Comparison of ENCODE assay signal across 8 cellular contexts in the genomic region with DNA sequence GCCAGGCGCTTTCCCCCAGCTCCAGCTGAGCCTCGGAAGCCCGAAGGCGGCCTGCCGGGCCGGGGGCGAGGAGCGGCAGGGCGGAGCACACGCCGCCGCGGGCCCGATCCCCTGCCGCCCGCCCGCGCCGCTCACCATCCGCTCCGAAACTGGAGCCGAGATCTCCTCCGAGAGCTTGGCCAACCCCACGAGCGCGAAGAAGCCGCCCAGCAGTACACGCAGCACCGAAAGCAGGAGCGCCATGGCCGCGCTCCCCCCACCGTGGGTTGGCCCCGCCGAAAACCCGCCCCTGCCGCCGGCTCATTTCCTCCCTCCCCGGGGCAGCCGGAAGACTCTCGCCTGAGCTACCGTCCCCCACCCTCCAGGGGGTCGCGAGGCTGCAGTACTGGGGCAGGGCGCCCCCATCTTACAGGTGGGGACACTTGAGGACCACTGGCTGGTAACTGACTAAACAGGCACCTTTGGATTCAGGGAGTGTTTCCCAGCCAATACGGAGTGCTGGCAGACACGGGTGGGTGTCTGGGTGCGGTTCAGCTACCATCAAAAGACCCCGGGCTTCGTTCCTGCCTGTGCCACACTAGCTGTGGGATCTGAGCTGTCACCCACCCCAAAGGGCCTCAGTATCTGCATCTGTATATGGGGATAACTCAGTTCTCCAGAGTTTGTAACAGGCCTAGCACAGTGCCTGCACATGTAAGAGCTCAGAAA. TPM values are rescaled to one million over a fixed set of nuclear protein-coding genes. Genes with fewer than 3 reads are reported as not detected.
A peak's percentile ranks its signal among the peaks of the same experiment; 100 is the strongest.
DNase-seq lines count a peak whose midpoint lies in the region; ATAC-seq and TF ChIP-seq lines count a peak whose summit lies in the region.

A gene (minus strand): TSS at position 285 of the 708 bp plus-strand sequence. CDS start 42 bp downstream, at position 243.

- H3K23ac ChIP-seq in IMR-90 (ENCODE audit: low read depth, low read length) = peak within 1 kb of the TSS; percentile 86

- peak within 1 kb of the TSS; percentile 86 for H4K5ac ChIP-seq in IMR-90 (ENCODE audit: low read depth, low read length)

- ATAC-seq in GM21515 (IDR thresholded peaks at IDR 0.05; ENCODE audit: unreplicated experiment) (peak; percentile 86), IMR-90 (ENCODE audit: low read depth) (peak; percentile 91), T-helper 17 cell (peak; percentile 97), right cardiac atrium (peak; percentile 93 to 94)

- dilution Hi-C loops in IMR-90 (cut with HindIII; ENCODE audit: low sequenced_read_pairs, unreplicated experiment) = no loop called here

- H3K4me1 ChIP-seq in IMR-90 (ENCODE audit: control insufficient read depth, insufficient read depth, low read length) (peaks cover 10% of the 10 kb centered on the region), right cardiac atrium (ENCODE audit: control insufficient read depth, insufficient read depth, low read length) (peaks cover 6% of the 10 kb centered on the region), uterus (peaks cover 7 to 9% of the 10 kb centered on the region in 2 donors)

- BruUV-seq in IMR-90 (replicated peaks; lab: Mats Ljungman, UMichigan) = no TSS peak

- WGBS in IMR-90 (ENCODE audit: extremely low coverage in 2 of 2, insufficient read length in 1 of 2), 2 experiments = 0% methylated on average over 16 of the region's 50 CpGs; no CpG with 5 or more reads in 1 of the 2 experiments
- WGBS in right cardiac atrium = under 1% methylated on average over 50 of the region's 50 CpGs

- H3K18ac ChIP-seq in IMR-90 (ENCODE audit: low read depth, low read length) = peak within 1 kb of the TSS; percentile 78

- TF ChIP-seq CTCF in IMR-90 (conservative IDR thresholded peaks at IDR 0.05; ENCODE audit: low read depth, low read length) = 0 out of 2 replicates have a peak, but pooled peaks have one; percentile 4
- TF ChIP-seq CTCF in uterus (IDR thresholded peaks at IDR 0.05) = no peak

- POLR2A ChIA-PET in IMR-90 (lab: Charles Lee; ENCODE audit: unreplicated experiment) = no interaction called here

- no peaks in the 10 kb centered on the region for H3K27me3 Mint-ChIP-seq in T-helper 17 cell

- H3K56ac ChIP-seq in IMR-90 (ENCODE audit: extremely low read depth, insufficient read depth, low read length) = peak within 1 kb of the TSS; percentile 90

- H3K4me3 ChIP-seq in IMR-90 (ENCODE audit: insufficient read depth, low read depth, low read length) (peak within 1 kb of the TSS; percentile 68), right cardiac atrium (ENCODE audit: low read length) (peak within 1 kb of the TSS; percentile 88), uterus (peak within 1 kb of the TSS; percentile 43 to 86)

- no peak for TF ChIP-seq RAD21 in IMR-90 (IDR thresholded peaks at IDR 0.05; ENCODE audit: low read length)

- DNase-seq in Daoy (ENCODE audit: low read depth) (peak; percentile 78), IMR-90 (peak; percentile 41), T-helper 17 cell (peak; percentile 64 to 73 (median 65)), amygdala (lab: John Stamatoyannopoulos, UW) (peak in 46 of 56 donors; percentile 4 to 67 (median 38)), right cardiac atrium (peak; percentile 78 to 92 (median 91)), putamen (ENCODE audit: low spot score) (peak; percentile 42), uterus (peak; percentile 57 to 73)

- in situ Hi-C loops in IMR-90 (cut with MboI; ENCODE audit: low sequenced_read_pairs) = no loop called here

- H3K36me3 Mint-ChIP-seq in T-helper 17 cell (ENCODE audit: low read depth) = no peaks in the 10 kb centered on the region

- peak within 1 kb of the TSS; percentile 19; the same call in 1 of the 3 replicates for H2BK15ac ChIP-seq in IMR-90 (ENCODE audit: low read depth, low read length)

- H3K14ac ChIP-seq in IMR-90 (replicated peaks; ENCODE audit: low read depth, low read length) = peak within 1 kb of the TSS; percentile 83

- CTCF ChIA-PET in IMR-90 (lab: Yijun Ruan, JAX) = interaction anchor here (0.7 to 1.8 kb wide), 2 partner anchors 32 to 133 kb away, joined by 4 to 8 read pairs; no protein-coding TSS in a partner anchor

- H3K9me3 ChIP-seq in IMR-90 (ENCODE audit: control insufficient read depth, insufficient read depth, low read length) = no peaks in the 10 kb centered on the region
- no peaks in the 10 kb centered on the region for H3K9me3 ChIP-seq in T-helper 17 cell (ENCODE audit: control insufficient read depth, low read length, poor library complexity, severe bottlenecking)
- no peaks in the 10 kb centered on the region for H3K9me3 ChIP-seq in right cardiac atrium (ENCODE audit: control insufficient read depth, low read length)
- no peaks in the 10 kb centered on the region for H3K9me3 ChIP-seq in uterus

- H3K4me3 Mint-ChIP-seq in T-helper 17 cell = peak within 1 kb of the TSS; percentile 96

- H3K27ac ChIP-seq in IMR-90 (ENCODE audit: insufficient read depth, low read length) = peak within 1 kb of the TSS; percentile 92
- peak within 1 kb of the TSS; percentile 73 for H3K27ac ChIP-seq in right cardiac atrium (ENCODE audit: low read length)
- H3K27ac ChIP-seq in uterus = peak within 1 kb of the TSS; percentile 86 to 97

- H2AFZ ChIP-seq in IMR-90 (replicated peaks; ENCODE audit: low read length, poor library complexity) = peak within 1 kb of the TSS; percentile 91

- H3K27me3 ChIP-seq in IMR-90 (ENCODE audit: control insufficient read depth, insufficient read depth, low read length) (no peaks in the 10 kb centered on the region), right cardiac atrium (ENCODE audit: control insufficient read depth, insufficient read depth) (no peaks in the 10 kb centered on the region), uterus (no peaks in the 10 kb centered on the region)

- peaks cover 18% of the 10 kb centered on the region for H3K4me1 Mint-ChIP-seq in T-helper 17 cell

- peak within 1 kb of the TSS; percentile 92 for H3K27ac Mint-ChIP-seq in T-helper 17 cell

- H2BK20ac ChIP-seq in IMR-90 (ENCODE audit: low read depth, low read length) = no peak within 1 kb of the TSS

- H2BK5ac ChIP-seq in IMR-90 (ENCODE audit: low read depth, low read length, poor library complexity, severe bottlenecking) = peak within 1 kb of the TSS; percentile 78

- intact Hi-C loops in IMR-90 (cut with micrococcal nuclease) (loop anchor here (2.0 to 10.0 kb wide), 3 partner anchors 60 to 190 kb away; a partner anchor contains a TSS), right cardiac atrium (cut with DNase I) (no loop called here), uterus (cut with DNase I; ENCODE audit: low total_unique reads) (no loop called here)

- peak within 1 kb of the TSS; percentile 91 for H2AK9ac ChIP-seq in IMR-90 (replicated peaks; ENCODE audit: low read depth, low read length, poor library complexity)

- H3K4me2 ChIP-seq in IMR-90 (ENCODE audit: low read depth, low read length) = peak within 1 kb of the TSS; percentile 88

- H2AK5ac ChIP-seq in IMR-90 (ENCODE audit: low read depth, low read length) = peak within 1 kb of the TSS; percentile 81

- peak within 1 kb of the TSS; percentile 97 for H3K9ac ChIP-seq in IMR-90 (ENCODE audit: low read depth, low read length)

- H3K79me1 ChIP-seq in IMR-90 (ENCODE audit: low read depth in 1 of 2, low read length in 2 of 2) = peaks cover 33 to 42% of the 10 kb centered on the region in 2 experiments; a peak in 3 of 4 replicates

- peak within 1 kb of the TSS; percentile 50 for H2BK120ac ChIP-seq in IMR-90 (ENCODE audit: low read depth, low read length)

- H4K8ac ChIP-seq in IMR-90 (ENCODE audit: low read depth in 2 of 2, low read length in 2 of 2) = peak within 1 kb of the TSS; percentile 94 to 98

- TF ChIP-seq POLR2A in IMR-90 (IDR thresholded peaks at IDR 0.05; ENCODE audit: low read depth, low read length) (peak; percentile 59), uterus (IDR thresholded peaks at IDR 0.05) (peak; percentile 81 to 88)

- H3K4ac ChIP-seq in IMR-90 (ENCODE audit: low read depth, low read length) = peak within 1 kb of the TSS; percentile 88

- H3K9me1 ChIP-seq in IMR-90 (ENCODE audit: insufficient read depth, low read length) = peaks cover 12% of the 10 kb centered on the region; the same call in 1 of the 2 replicates

- H4K91ac ChIP-seq in IMR-90 (ENCODE audit: insufficient read depth, low read depth, low read length) = peak within 1 kb of the TSS; percentile 90

- H4K20me1 ChIP-seq in IMR-90 (ENCODE audit: insufficient read depth, low read length) = no peaks in the 10 kb centered on the region

- H3K36me3 ChIP-seq in IMR-90 (ENCODE audit: control insufficient read depth, insufficient read depth, low read length) = peaks cover 2% of the 10 kb centered on the region
- H3K36me3 ChIP-seq in uterus = no peaks in the 10 kb centered on the region

TF ChIP-seq in IMR-90, 13 proteins besides CTCF, POLR2A, EP300 and RAD21 (continues in another document):
- TF ChIP-seq CEBPB (IDR thresholded peaks at IDR 0.05; ENCODE audit: low read depth, low read length) = no peak
- TF ChIP-seq, protein P1, sequence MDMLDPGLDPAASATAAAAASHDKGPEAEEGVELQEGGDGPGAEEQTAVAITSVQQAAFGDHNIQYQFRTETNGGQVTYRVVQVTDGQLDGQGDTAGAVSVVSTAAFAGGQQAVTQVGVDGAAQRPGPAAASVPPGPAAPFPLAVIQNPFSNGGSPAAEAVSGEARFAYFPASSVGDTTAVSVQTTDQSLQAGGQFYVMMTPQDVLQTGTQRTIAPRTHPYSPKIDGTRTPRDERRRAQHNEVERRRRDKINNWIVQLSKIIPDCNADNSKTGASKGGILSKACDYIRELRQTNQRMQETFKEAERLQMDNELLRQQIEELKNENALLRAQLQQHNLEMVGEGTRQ (IDR thresholded peaks at IDR 0.05; ENCODE audit: low read depth, low read length) = no peak
- TF ChIP-seq, protein P2, sequence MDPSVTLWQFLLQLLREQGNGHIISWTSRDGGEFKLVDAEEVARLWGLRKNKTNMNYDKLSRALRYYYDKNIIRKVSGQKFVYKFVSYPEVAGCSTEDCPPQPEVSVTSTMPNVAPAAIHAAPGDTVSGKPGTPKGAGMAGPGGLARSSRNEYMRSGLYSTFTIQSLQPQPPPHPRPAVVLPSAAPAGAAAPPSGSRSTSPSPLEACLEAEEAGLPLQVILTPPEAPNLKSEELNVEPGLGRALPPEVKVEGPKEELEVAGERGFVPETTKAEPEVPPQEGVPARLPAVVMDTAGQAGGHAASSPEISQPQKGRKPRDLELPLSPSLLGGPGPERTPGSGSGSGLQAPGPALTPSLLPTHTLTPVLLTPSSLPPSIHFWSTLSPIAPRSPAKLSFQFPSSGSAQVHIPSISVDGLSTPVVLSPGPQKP (IDR thresholded peaks at IDR 0.05; ENCODE audit: borderline replicate concordance, low read depth, low read length) = no peak
- no peak for TF ChIP-seq CHD1 (IDR thresholded peaks at IDR 0.05; ENCODE audit: low read depth, low read length)
- TF ChIP-seq MAZ (IDR thresholded peaks at IDR 0.05; ENCODE audit: borderline replicate concordance, low read depth, low read length) = 0 out of 2 replicates have a peak, but pooled peaks have one; percentile 54

RNA-seq across cellular contexts. Expression of the gene that starts here (rescaled TPM):
- total RNA-seq in Daoy (2014; rRNA removed; shearing (Covaris generic)) = 30.5 TPM in 2 replicates
- total RNA-seq in IMR-90 (2012; rRNA removed) = 19.7 and 20.0 TPM in 2 replicates
- 20.4 and 22.4 TPM in 2 replicates for polyA plus RNA-seq in IMR-90 (2012; rRNA removed)
- polyA plus RNA-seq in IMR-90 (2012; cell fraction: cytosol; rRNA removed) = 25.5 and 34.7 TPM in 2 replicates
- 7.4 and 8.0 TPM in 2 replicates for polyA plus RNA-seq in IMR-90 (2012; cell fraction: nucleus; rRNA removed; ENCODE audit: low replicate concordance)
- total RNA-seq in T-helper 17 cell = 10 to 100 TPM; 10.6 to 14.4 TPM
- total RNA-seq in right cardiac atrium = 10 to 100 TPM; 17.0 to 20.2 (median 18.7) TPM
- polyA plus RNA-seq in right cardiac atrium = 31.9 TPM
- total RNA-seq in uterus = 100 to 1,000 TPM in 1 of 4 donors, 10 to 100 TPM in 3; 35.6 to 106 (median 71.2) TPM

Comparison
In these comparisons a context has a peak if more than half of its experiments do, and no peak if none do; other contexts are left out.
1. Peak in every context shown above with its lines: DNase-seq, ATAC-seq, H3K4me3 ChIP-seq and H3K27ac ChIP-seq.
2. DNase-seq: peak in every context shown above with its lines; median percentile 91 in right cardiac atrium; 78 in Daoy; 65 in T-helper 17 cell; 65 in uterus; 42 in putamen; 41 in IMR-90; 38 in amygdala.